ENCODE assay signal across 35 cellular contexts in genomic region chr20:54922636-54923035, GRCh38.
"Had no signal": no experiment of that assay in that cellular context is flagged by ENCODE, and none has a peak within 500 bp of the region (broad histone marks: within the 10 kb centered on the region; RNA-seq: fewer than 3 reads in every experiment).

No MANE protein-coding gene starts in this region.

- DNase-seq: Karpas-422, Kasumi-1, MG63, MM.1S, MV-4-11, NCI-H1048, NCI-H1092, NCI-H1092 treated with DMSO at 0.1 percent for 48 hours, NCI-H1105, NCI-H1105 treated with DMSO at 0.1 percent for 48 hours, NCI-H1417, NCI-H1417 treated with DMSO at 0.1 percent for 48 hours, NCI-H1436, NCI-H1436 treated with DMSO at 0.1 percent for 48 hours, NCI-H146, NCI-H1694, NCI-H1694 treated with DMSO at 0.1 percent for 48 hours, NCI-H187, NCI-H187 treated with DMSO at 0.1 percent for 48 hours, NCI-H1930, NCI-H2029, NCI-H2029 treated with DMSO at 0.1 percent for 48 hours, NCI-H2081, NCI-H2081 treated with DMSO at 0.1 percent for 48 hours, NCI-H2107, NCI-H2171, NCI-H2171 treated with DMSO at 0.1 percent for 48 hours, NCI-H2227 treated with DMSO at 0.1 percent for 48 hours, NCI-H226, NCI-H345, NCI-H446, NCI-H446 treated with DMSO at 0.1 percent for 48 hours, NCI-H510A, NCI-H510A treated with DMSO at 0.1 percent for 48 hours, NCI-H524 had no signal

- H3K9me3 ChIP-seq: MG63 had no signal

- H3K27me3 ChIP-seq: MG63 had no signal

- H3K36me3 ChIP-seq: MG63 had no signal

- H3K4me3 ChIP-seq: MG63 had no signal
